In genomic region chr2:110933420-110933819, GRCh38 we compare ENCODE assay signal across 7 cellular contexts.
"Had no signal": no experiment of that assay in that cellular context is flagged by ENCODE, and none has a peak within 500 bp of the region (broad histone marks: within the 10 kb centered on the region; RNA-seq: fewer than 3 reads in every experiment).

No MANE protein-coding gene starts in this region.

- ATAC-seq: K562 had no signal

- H3K4me1 Mint-ChIP-seq: IgD-negative memory B cell had no signal

- H3K4me3 ChIP-seq: K562 had no signal

- DNase-seq: IMR-90, KBM-7, KG1 had no signal

- H3K27ac Mint-ChIP-seq: IgD-negative memory B cell had no signal

- FAIRE-seq: HTR-8/SVneo, K562 had no signal

- H3K27ac ChIP-seq: HL-60 had no signal

- H3K4me3 Mint-ChIP-seq: IgD-negative memory B cell had no signal
